In genomic region chr5:72241346-72242003, GRCh38 we compare ENCODE assay signal across 1 cellular context.
TF ChIP-seq lines count a peak whose summit lies in the region.

No MANE protein-coding gene starts in this region.

TF ChIP-seq in HepG2, 621 proteins besides CTCF, POLR2A, EP300 and RAD21 (continued from another document and continues in another):
- TF ChIP-seq ARID3A (IDR thresholded peaks at IDR 0.05; ENCODE audit: low read depth, low read length) (peak; percentile 62), THRA (CRISPR knock-in tag; IDR thresholded peaks at IDR 0.05; ENCODE audit: borderline replicate concordance) (0 out of 2 replicates have a peak, but pooled peaks have one; percentile 25), ZNF839 (CRISPR knock-in tag; IDR thresholded peaks at IDR 0.05; ENCODE audit: borderline replicate concordance) (no peak), FOXK1 (CRISPR knock-in tag; IDR thresholded peaks at IDR 0.05; ENCODE audit: borderline replicate concordance, low read depth) (peak; percentile 30; the same call in 1 of the 2 replicates), CEBPG (CRISPR knock-in tag; IDR thresholded peaks at IDR 0.05) (peak; percentile 28; the same call in 1 of the 2 replicates), AHDC1 (CRISPR knock-in tag; IDR thresholded peaks at IDR 0.05; ENCODE audit: borderline replicate concordance) (peak; percentile 84), E2F5 (CRISPR knock-in tag; conservative IDR thresholded peaks at IDR 0.05) (no peak), MIER2 (CRISPR knock-in tag; IDR thresholded peaks at IDR 0.05) (0 out of 2 replicates have a peak, but pooled peaks have one; percentile 28), ELF3 (CRISPR knock-in tag; IDR thresholded peaks at IDR 0.05) (0 out of 2 replicates have a peak, but pooled peaks have one; percentile 31), NR2F6 (IDR thresholded peaks at IDR 0.05) (no peak), NR2F6 (CRISPR knock-in tag; IDR thresholded peaks at IDR 0.05) (0 out of 2 replicates have a peak, but pooled peaks have one; percentile 27), ZNF292 (CRISPR knock-in tag; IDR thresholded peaks at IDR 0.05; ENCODE audit: borderline replicate concordance, low read depth) (peak; percentile 91), SAP130 (CRISPR knock-in tag; IDR thresholded peaks at IDR 0.05; ENCODE audit: low read depth) (peak; percentile 94), PPARG (CRISPR knock-in tag; conservative IDR thresholded peaks at IDR 0.05) (no peak; the same call in 1 of the 2 replicates), ERF (CRISPR knock-in tag; IDR thresholded peaks at IDR 0.05) (peak; percentile 68; the same call in 1 of the 2 replicates), NR2F1 (CRISPR knock-in tag; IDR thresholded peaks at IDR 0.05) (no peak), ZNF644 (CRISPR knock-in tag; IDR thresholded peaks at IDR 0.05; ENCODE audit: low read depth) (peak; percentile 88), ZNF609 (CRISPR knock-in tag; IDR thresholded peaks at IDR 0.05; ENCODE audit: borderline replicate concordance) (peak; percentile 57; the same call in 1 of the 2 replicates), ZBTB40 (IDR thresholded peaks at IDR 0.05) (no peak), ZBTB40 (CRISPR knock-in tag; IDR thresholded peaks at IDR 0.05) (peak; percentile 53; the same call in 1 of the 2 replicates), FOXO1 (CRISPR knock-in tag; IDR thresholded peaks at IDR 0.05) (peak; percentile 36; the same call in 1 of the 2 replicates), POLR2AphosphoS2 (IDR thresholded peaks at IDR 0.05; ENCODE audit: low read depth, low read length) (no peak)
